Comparison of ENCODE assay signal across 23 cellular contexts in genomic region chr7:42156957-42157721, GRCh38.
"Had no signal": no experiment of that assay in that cellular context is flagged by ENCODE, and none has a peak within 500 bp of the region (broad histone marks: within the 10 kb centered on the region; RNA-seq: fewer than 3 reads in every experiment).

No MANE protein-coding gene starts in this region.

- H3K4me1 Mint-ChIP-seq: activated CD4-positive, alpha-beta T cell treated with anti-CD3 and anti-CD28 coated beads, Interleukin-2, amount 10 ng/mL, durations not matched to agents 7 days and 5 days; activated CD8-positive, alpha-beta memory T cell treated with anti-CD3 and anti-CD28 coated beads, Interleukin-2, amount 10 ng/mL, durations not matched to agents 7 days and 5 days; activated naive CD4-positive, alpha-beta T cell treated with anti-CD3 and anti-CD28 coated beads, Interleukin-2, amount 10 ng/mL, durations not matched to agents 7 days and 5 days; activated naive CD8-positive, alpha-beta T cell treated with anti-CD3 and anti-CD28 coated beads, Interleukin-2, amount 50 U/mL, for 24 hours; memory B cell; stimulated activated memory B cell treated with anti-CD40 and anti-IgM and Interleukin-4, amounts not matched to agents 10 μg/mL and 1 μg/mL and 100 μg/mL, for 72 hours; T-helper 17 cell had no signal

- H2AFZ ChIP-seq: hepatocyte had no signal

- H3K27ac ChIP-seq: stomach, upper lobe of left lung had no signal

- H3K9me3 Mint-ChIP-seq: activated CD4-positive, alpha-beta T cell treated with anti-CD3 and anti-CD28 coated beads, Interleukin-2, amount 10 ng/mL, durations not matched to agents 7 days and 5 days; activated CD8-positive, alpha-beta T cell treated with anti-CD3 and anti-CD28 coated beads for 36 hours; activated naive CD4-positive, alpha-beta T cell treated with anti-CD3 and anti-CD28 coated beads, Interleukin-2, amount 10 ng/mL, durations not matched to agents 7 days and 5 days; activated naive CD8-positive, alpha-beta T cell treated with anti-CD3 and anti-CD28 coated beads, Interleukin-2, amount 50 U/mL, for 24 hours; dendritic cell treated with granulocyte-macrophage colony-stimulating factor and Interleukin-4, amounts not matched to agents 40 ng/mL and 50 ng/mL, for 4 days; memory B cell; stimulated activated memory B cell treated with anti-CD40 and anti-IgM and Interleukin-4, amounts not matched to agents 10 μg/mL and 1 μg/mL and 100 μg/mL, for 72 hours had no signal

- DNase-seq: activated CD4-positive, alpha-beta T cell treated with anti-CD3 and anti-CD28 coated beads, Interleukin-2, amount 10 ng/mL, durations not matched to agents 7 days and 5 days; activated CD4-positive, CD25-positive, alpha-beta regulatory T cell treated with anti-CD3 and anti-CD28 coated beads, Interleukin-2, amount 50 U/mL, for 72 hours; activated CD8-positive, alpha-beta memory T cell treated with anti-CD3 and anti-CD28 coated beads, Interleukin-2, amount 10 ng/mL, durations not matched to agents 7 days and 5 days; activated CD8-positive, alpha-beta T cell treated with anti-CD3 and anti-CD28 coated beads for 36 hours; activated effector memory CD4-positive, alpha-beta T cell treated with anti-CD3 and anti-CD28 coated beads, Interleukin-2, amount 50 U/mL, for 16 hours; activated naive CD4-positive, alpha-beta T cell treated with anti-CD3 and anti-CD28 coated beads, Interleukin-2, amount 10 ng/mL, durations not matched to agents 7 days and 5 days; activated naive CD8-positive, alpha-beta T cell treated with anti-CD3 and anti-CD28 coated beads, Interleukin-2, amount 50 U/mL, for 24 hours; activated T-cell treated with anti-CD3 and anti-CD28 coated beads for 4 hours; caudate nucleus; effector CD4-positive, alpha-beta T cell; erythroblast; glutamatergic neuron; occipital lobe; small intestine; stimulated activated CD4-positive, alpha-beta T cell treated with anti-CD3 and anti-CD28 coated beads, Interleukin-15, amount 100 ng/mL, for 24 hours; stomach; T-helper 17 cell; upper lobe of left lung had no signal

- ATAC-seq: activated CD8-positive, alpha-beta memory T cell treated with anti-CD3 and anti-CD28 coated beads, Interleukin-2, amount 10 ng/mL, durations not matched to agents 7 days and 5 days; activated CD8-positive, alpha-beta T cell treated with anti-CD3 and anti-CD28 coated beads for 36 hours; activated naive CD8-positive, alpha-beta T cell treated with anti-CD3 and anti-CD28 coated beads, Interleukin-2, amount 50 U/mL, for 24 hours; sciatic nerve; stimulated activated memory B cell treated with anti-CD40 and anti-IgM and Interleukin-4, amounts not matched to agents 10 μg/mL and 1 μg/mL and 100 μg/mL, for 72 hours; T-helper 17 cell had no signal

- H3K4me3 ChIP-seq: hepatocyte, stomach, upper lobe of left lung had no signal

- H3K27me3 Mint-ChIP-seq: activated CD4-positive, alpha-beta T cell treated with anti-CD3 and anti-CD28 coated beads, Interleukin-2, amount 10 ng/mL, durations not matched to agents 7 days and 5 days; activated CD8-positive, alpha-beta memory T cell treated with anti-CD3 and anti-CD28 coated beads, Interleukin-2, amount 10 ng/mL, durations not matched to agents 7 days and 5 days; activated CD8-positive, alpha-beta T cell treated with anti-CD3 and anti-CD28 coated beads for 36 hours; activated naive CD4-positive, alpha-beta T cell treated with anti-CD3 and anti-CD28 coated beads, Interleukin-2, amount 10 ng/mL, durations not matched to agents 7 days and 5 days; activated naive CD8-positive, alpha-beta T cell treated with anti-CD3 and anti-CD28 coated beads, Interleukin-2, amount 50 U/mL, for 24 hours; dendritic cell treated with granulocyte-macrophage colony-stimulating factor and Interleukin-4, amounts not matched to agents 40 ng/mL and 50 ng/mL, for 4 days; memory B cell; stimulated activated memory B cell treated with anti-CD40 and anti-IgM and Interleukin-4, amounts not matched to agents 10 μg/mL and 1 μg/mL and 100 μg/mL, for 72 hours had no signal

- H3K4me3 Mint-ChIP-seq: activated CD4-positive, alpha-beta T cell treated with anti-CD3 and anti-CD28 coated beads, Interleukin-2, amount 10 ng/mL, durations not matched to agents 7 days and 5 days; activated CD8-positive, alpha-beta memory T cell treated with anti-CD3 and anti-CD28 coated beads, Interleukin-2, amount 10 ng/mL, durations not matched to agents 7 days and 5 days; activated CD8-positive, alpha-beta T cell treated with anti-CD3 and anti-CD28 coated beads for 36 hours; activated naive CD4-positive, alpha-beta T cell treated with anti-CD3 and anti-CD28 coated beads, Interleukin-2, amount 10 ng/mL, durations not matched to agents 7 days and 5 days; activated naive CD8-positive, alpha-beta T cell treated with anti-CD3 and anti-CD28 coated beads, Interleukin-2, amount 50 U/mL, for 24 hours; dendritic cell treated with granulocyte-macrophage colony-stimulating factor and Interleukin-4, amounts not matched to agents 40 ng/mL and 50 ng/mL, for 4 days; memory B cell; stimulated activated memory B cell treated with anti-CD40 and anti-IgM and Interleukin-4, amounts not matched to agents 10 μg/mL and 1 μg/mL and 100 μg/mL, for 72 hours; T-helper 17 cell had no signal

- H3K36me3 Mint-ChIP-seq: activated CD8-positive, alpha-beta memory T cell treated with anti-CD3 and anti-CD28 coated beads, Interleukin-2, amount 10 ng/mL, durations not matched to agents 7 days and 5 days; activated naive CD4-positive, alpha-beta T cell treated with anti-CD3 and anti-CD28 coated beads, Interleukin-2, amount 10 ng/mL, durations not matched to agents 7 days and 5 days; memory B cell; stimulated activated memory B cell treated with anti-CD40 and anti-IgM and Interleukin-4, amounts not matched to agents 10 μg/mL and 1 μg/mL and 100 μg/mL, for 72 hours had no signal

- H3K27ac Mint-ChIP-seq: activated CD4-positive, alpha-beta T cell treated with anti-CD3 and anti-CD28 coated beads, Interleukin-2, amount 10 ng/mL, durations not matched to agents 7 days and 5 days; activated CD8-positive, alpha-beta memory T cell treated with anti-CD3 and anti-CD28 coated beads, Interleukin-2, amount 10 ng/mL, durations not matched to agents 7 days and 5 days; activated CD8-positive, alpha-beta T cell treated with anti-CD3 and anti-CD28 coated beads for 36 hours; activated naive CD4-positive, alpha-beta T cell treated with anti-CD3 and anti-CD28 coated beads, Interleukin-2, amount 10 ng/mL, durations not matched to agents 7 days and 5 days; activated naive CD8-positive, alpha-beta T cell treated with anti-CD3 and anti-CD28 coated beads, Interleukin-2, amount 50 U/mL, for 24 hours; dendritic cell treated with granulocyte-macrophage colony-stimulating factor and Interleukin-4, amounts not matched to agents 40 ng/mL and 50 ng/mL, for 4 days; memory B cell; stimulated activated memory B cell treated with anti-CD40 and anti-IgM and Interleukin-4, amounts not matched to agents 10 μg/mL and 1 μg/mL and 100 μg/mL, for 72 hours; T-helper 17 cell had no signal

- H3K27me3 ChIP-seq: hepatocyte, stomach, upper lobe of left lung had no signal

- H3K36me3 ChIP-seq: stomach, upper lobe of left lung had no signal

- H3K9me3 ChIP-seq: stomach, upper lobe of left lung had no signal
